9 cellular contexts compared by ENCODE assay signal in genomic region chr12:124861898-124862676, GRCh38. TPM values are rescaled to one million over a fixed set of nuclear protein-coding genes. Genes with fewer than 3 reads are reported as not detected.
A peak's percentile ranks its signal among the peaks of the same experiment; 100 is the strongest.
DNase-seq lines count a peak whose midpoint lies in the region; ATAC-seq and TF ChIP-seq lines count a peak whose summit lies in the region.
"Had no signal": no experiment of that assay in that cellular context is flagged by ENCODE, and none has a peak within 500 bp of the region (broad histone marks: within the 10 kb centered on the region; RNA-seq: fewer than 3 reads in every experiment).

No MANE protein-coding gene starts in this region.

- peaks cover 3% of the 10 kb centered on the region for H3K4me1 Mint-ChIP-seq in progenitor cell of endocrine pancreas (ENCODE audit: low read depth)

- H3K4me2 ChIP-seq in KMS-11, result peak overlapping the region; percentile 80

- intact Hi-C loops in breast epithelium (cut with DNase I; ENCODE audit: low total_unique reads), result no loop called here

- H3K27me3 ChIP-seq in KMS-11 (ENCODE audit: insufficient read depth, low read depth) (no peaks in the 10 kb centered on the region), breast epithelium (no peaks in the 10 kb centered on the region)

- peaks cover 50% of the 10 kb centered on the region for H3K79me2 ChIP-seq in KMS-11 (ENCODE audit: insufficient read depth, low read depth)

- no peak overlapping the region for H3K27ac Mint-ChIP-seq in progenitor cell of endocrine pancreas

- no peaks in the 10 kb centered on the region for H3K36me3 Mint-ChIP-seq in progenitor cell of endocrine pancreas (ENCODE audit: insufficient read depth)

- H3K27ac ChIP-seq in KMS-11 (no peak overlapping the region; the same call in 1 of the 2 replicates), breast epithelium (peak overlapping the region; percentile 20 to 74)

- H3K9me3 ChIP-seq in breast epithelium, result no peaks in the 10 kb centered on the region

- TF ChIP-seq CTCF in KMS-11 (conservative IDR thresholded peaks at IDR 0.05; ENCODE audit: low read depth, low read length), result no peak
- no peak for TF ChIP-seq CTCF in breast epithelium (IDR thresholded peaks at IDR 0.05)
- no peak for TF ChIP-seq CTCF in progenitor cell of endocrine pancreas (IDR thresholded peaks at IDR 0.05; ENCODE audit: unreplicated experiment)

- no peak overlapping the region for H2AFZ ChIP-seq in KMS-11 (ENCODE audit: low read depth)

- H3K9ac ChIP-seq in KMS-11, result peak overlapping the region; percentile 75; the same call in 1 of the 2 replicates

- H3K4me1 ChIP-seq in KMS-11 (ENCODE audit: low read depth, poor library complexity, severe bottlenecking) (peaks cover 10% of the 10 kb centered on the region), breast epithelium (peaks cover 0 to 10% of the 10 kb centered on the region in 2 donors)

- peak overlapping the region; percentile 73 for H3K4me3 Mint-ChIP-seq in progenitor cell of endocrine pancreas (ENCODE audit: low read depth)

- H3K9me3 Mint-ChIP-seq in progenitor cell of endocrine pancreas (ENCODE audit: low read depth), result no peaks in the 10 kb centered on the region

- peaks cover 23% of the 10 kb centered on the region for H3K27me3 Mint-ChIP-seq in progenitor cell of endocrine pancreas

- DNase-seq in breast epithelium (ENCODE audit: low spot score in 2 of 2) (no peak), progenitor cell of endocrine pancreas (ENCODE audit: low spot score, unreplicated experiment) (no peak), SHP77 (lab: John Stamatoyannopoulos, UW) (no peak)
- DNase-seq in stimulated activated naive CD4-positive, alpha-beta T cell (lab: John Stamatoyannopoulos, UW), result no peak
- DNase-seq: NCI-H2029 had no signal

- H4K20me1 ChIP-seq in KMS-11 (ENCODE audit: insufficient read depth), result no peaks in the 10 kb centered on the region

- no peak for TF ChIP-seq POLR2A in breast epithelium (IDR thresholded peaks at IDR 0.05)

- peak; percentile 36 for ATAC-seq in GM18868 (IDR thresholded peaks at IDR 0.05; ENCODE audit: unreplicated experiment)
- no peak for ATAC-seq in HG02678 (IDR thresholded peaks at IDR 0.05; ENCODE audit: unreplicated experiment)
- ATAC-seq in HG02852 (IDR thresholded peaks at IDR 0.05; ENCODE audit: unreplicated experiment), result no peak

- H3K4me3 ChIP-seq in KMS-11 (IDR thresholded peaks at IDR 0.05; ENCODE audit: insufficient read depth, low read depth, low read length) (no peak overlapping the region), breast epithelium (peak overlapping the region in 2 of 3 donors; percentile 62 to 85)

- H3K36me3 ChIP-seq in KMS-11 (ENCODE audit: insufficient read depth), result no peaks in the 10 kb centered on the region
- no peaks in the 10 kb centered on the region for H3K36me3 ChIP-seq in breast epithelium

RNA-seq across cellular contexts. Expression of gene SCARB1, which starts 1.6 kb away (rescaled TPM):
- total RNA-seq in breast epithelium (10 to 100 TPM; 18.4 to 61.3 (median 20.2) TPM), progenitor cell of endocrine pancreas (20.6 and 21.5 TPM in 2 replicates)

RNA-seq across cellular contexts. Expression of gene UBC, which starts 52.4 kb away (rescaled TPM):
- total RNA-seq in breast epithelium, result 1,000 to 10,000 TPM; 1,552 to 1,797 (median 1,598) TPM
- 630 and 645 TPM in 2 replicates for total RNA-seq in progenitor cell of endocrine pancreas
